9 cellular contexts compared by ENCODE assay signal in genomic region chr9:134390537-134390936, GRCh38.
DNase-seq lines count a peak whose midpoint lies in the region; ATAC-seq and TF ChIP-seq lines count a peak whose summit lies in the region.
"Had no signal": no experiment of that assay in that cellular context is flagged by ENCODE, and none has a peak within 500 bp of the region (broad histone marks: within the 10 kb centered on the region; RNA-seq: fewer than 3 reads in every experiment).

No MANE protein-coding gene starts in this region.

- TF ChIP-seq POLR2A in suprapubic skin (IDR thresholded peaks at IDR 0.05) = no peak

- H3K4me1 ChIP-seq in effector memory CD4-positive, alpha-beta T cell (ENCODE audit: control insufficient read depth, insufficient read depth, low read length, poor library complexity, severe bottlenecking) = peaks cover 47% of the 10 kb centered on the region
- peaks cover 93% of the 10 kb centered on the region for H3K4me1 ChIP-seq in suprapubic skin

- CTCF ChIA-PET in activated B cell treated with CpG ODN at 0.5 μM for 24 hours (lab: Charles Lee) = interaction anchor here (0.9 to 1.6 kb wide), 3 partner anchors 9 to 220 kb away, joined by 3 to 5 read pairs (median 3); no protein-coding TSS in a partner anchor

- H3K27ac ChIP-seq in effector memory CD4-positive, alpha-beta T cell (ENCODE audit: insufficient read depth, low read length, poor library complexity, severe bottlenecking) = peak overlapping the region; percentile 96
- H3K27ac ChIP-seq in suprapubic skin = peak overlapping the region; percentile 6

- TF ChIP-seq EP300 in suprapubic skin (IDR thresholded peaks at IDR 0.05) = no peak

- DNase-seq in activated B cell treated with CpG ODN at 0.5 μM for 24 hours (no peak), suprapubic skin (ENCODE audit: low spot score in 2 of 2) (no peak), MV-4-11 (lab: John Stamatoyannopoulos, UW) (no peak), dermis blood vessel endothelial cell (no peak), MG63 (no peak), COLO668 (lab: John Stamatoyannopoulos, UW; ENCODE audit: unreplicated experiment) (no peak)
- peak; percentile 53 to 74 (median 70) for DNase-seq in effector memory CD4-positive, alpha-beta T cell

- POLR2A ChIA-PET in activated B cell treated with CpG ODN at 0.5 μM for 24 hours (lab: Charles Lee) = interaction anchor here (0.6 to 3.6 kb wide), 7 partner anchors 9 to 66 kb away, joined by 3 to 27 read pairs (median 4); no protein-coding TSS in a partner anchor

- intact Hi-C loops in activated B cell treated with CpG ODN at 0.5 μM for 24 hours (cut with micrococcal nuclease) = loop anchor here (1.0 to 10.0 kb wide), 5 partner anchors 52 to 366 kb away; partner anchors contain the start of genes BRD3OS, RNU6ATAC and RXRA

- 52% methylated on average over 8 of the region's 17 CpGs for WGBS in suprapubic skin

- peak overlapping the region; percentile 81 for H3K4me3 Mint-ChIP-seq in activated B cell treated with CpG ODN at 0.5 μM for 24 hours

- peak overlapping the region; percentile 98 for H3K27ac Mint-ChIP-seq in activated B cell treated with CpG ODN at 0.5 μM for 24 hours

- H3K4me3 ChIP-seq in effector memory CD4-positive, alpha-beta T cell (ENCODE audit: insufficient read depth, low read depth, low read length, poor library complexity, severe bottlenecking) = peak overlapping the region; percentile 27
- H3K4me3 ChIP-seq in suprapubic skin (peak overlapping the region; percentile 6), MG63 (no peak overlapping the region)

- H3K4me1 Mint-ChIP-seq in activated B cell treated with CpG ODN at 0.5 μM for 24 hours = peaks cover 57% of the 10 kb centered on the region

- no peaks in the 10 kb centered on the region for H3K36me3 ChIP-seq in effector memory CD4-positive, alpha-beta T cell (ENCODE audit: control insufficient read depth, insufficient read depth, low read length)
- no peaks in the 10 kb centered on the region for H3K36me3 ChIP-seq in suprapubic skin
- H3K36me3 ChIP-seq in MG63 = peaks cover 3% of the 10 kb centered on the region; the same call in 1 of the 2 replicates

- no peak for TF ChIP-seq CTCF in activated B cell treated with CpG ODN at 0.5 μM for 24 hours (IDR thresholded peaks at IDR 0.05)
- no peak for TF ChIP-seq CTCF in suprapubic skin (IDR thresholded peaks at IDR 0.05)

- H3K9me3 Mint-ChIP-seq in activated B cell treated with CpG ODN at 0.5 μM for 24 hours = no peaks in the 10 kb centered on the region

- H3K36me3 Mint-ChIP-seq in activated B cell treated with CpG ODN at 0.5 μM for 24 hours (ENCODE audit: low read depth) = no peaks in the 10 kb centered on the region

- no peaks in the 10 kb centered on the region for H3K27me3 Mint-ChIP-seq in activated B cell treated with CpG ODN at 0.5 μM for 24 hours

- no peaks in the 10 kb centered on the region for H3K27me3 ChIP-seq in effector memory CD4-positive, alpha-beta T cell (replicated peaks; ENCODE audit: control insufficient read depth, insufficient read depth, low read length, poor library complexity, severe bottlenecking)
- H3K27me3 ChIP-seq in suprapubic skin = no peaks in the 10 kb centered on the region
- no peaks in the 10 kb centered on the region for H3K27me3 ChIP-seq in MG63

- H3K9me3 ChIP-seq in effector memory CD4-positive, alpha-beta T cell (ENCODE audit: control insufficient read depth, low read length) = no peaks in the 10 kb centered on the region
- H3K9me3 ChIP-seq in suprapubic skin (no peaks in the 10 kb centered on the region), MG63 (no peaks in the 10 kb centered on the region)

- ATAC-seq in GM21576 (IDR thresholded peaks at IDR 0.05; ENCODE audit: unreplicated experiment) (peak; percentile 29), activated B cell treated with CpG ODN at 0.5 μM for 24 hours (ENCODE audit: low read depth) (peak; percentile 63)
- ATAC-seq: Panc1 had no signal

Comparison
In these comparisons a context has a peak if more than half of its experiments do, and no peak if none do; other contexts are left out.
1. DNase-seq: peak in effector memory CD4-positive, alpha-beta T cell (3 of 3); none in activated B cell treated with CpG ODN at 0.5 μM for 24 hours (single experiment), suprapubic skin (0 of 2), MV-4-11 (single experiment), dermis blood vessel endothelial cell (single experiment), MG63 (single experiment) and COLO668 (single experiment).